20 cellular contexts compared by ENCODE assay signal in the genomic region with DNA sequence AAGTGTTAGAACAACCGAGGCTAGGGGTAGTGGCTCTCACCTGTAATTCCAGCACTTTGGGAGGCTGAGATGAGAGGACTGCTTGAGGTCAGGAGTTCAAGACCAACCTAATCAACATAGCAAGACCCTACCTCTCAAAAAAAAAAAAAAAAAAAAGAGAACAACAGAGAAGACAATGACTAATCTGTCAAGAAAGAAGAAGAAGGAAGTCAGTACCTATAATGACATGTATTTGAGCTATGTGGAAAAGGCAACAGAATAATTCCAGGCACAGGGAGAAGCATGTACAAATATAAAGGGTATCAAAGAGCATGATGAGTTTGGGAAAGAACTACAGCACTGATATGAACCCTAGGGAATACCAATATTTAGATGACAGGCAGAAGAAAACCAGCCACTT. TPM values are rescaled to one million over a fixed set of nuclear protein-coding genes. Genes with fewer than 3 reads are reported as not detected.
DNase-seq lines count a peak whose midpoint lies in the region; ATAC-seq and TF ChIP-seq lines count a peak whose summit lies in the region.
"Had no signal": no experiment of that assay in that cellular context is flagged by ENCODE, and none has a peak within 500 bp of the region (broad histone marks: within the 10 kb centered on the region; RNA-seq: fewer than 3 reads in every experiment).

No MANE protein-coding gene starts in this region.

- no peak for DNase-seq in activated CD8-positive, alpha-beta T cell treated with anti-CD3 and anti-CD28 coated beads for 36 hours
- no peak for DNase-seq in activated CD8-positive, alpha-beta T cell treated with anti-CD3 and anti-CD28 coated beads, Interleukin-2, amount 10 ng/mL, durations not matched to agents 7 days and 5 days
- DNase-seq in activated naive CD8-positive, alpha-beta T cell treated with anti-CD3 and anti-CD28 coated beads, Interleukin-2, amount 50 U/mL, for 24 hours: no peak
- no peak for DNase-seq in activated naive CD8-positive, alpha-beta T cell treated with anti-CD3 and anti-CD28 coated beads for 36 hours
- no peak for DNase-seq in stimulated activated effector memory CD8-positive, alpha-beta T cell treated with anti-CD3 and anti-CD28 coated beads, Interleukin-12 subunit alpha, Interleukin-12 subunit beta, amount 100 ng/mL, for 72 hours (ENCODE audit: low spot score in 2 of 2)
- no peak for DNase-seq in NCI-H2171 (lab: John Stamatoyannopoulos, UW)
- DNase-seq: CD4-positive, CD25-positive, alpha-beta regulatory T cell; H7; Karpas-422; NCI-H1092; NCI-H1436 treated with DMSO at 0.1 percent for 48 hours; NCI-H2029; NCI-H345; NCI-H524; NCI-H82; Peyer's patch; SJCRH30 had no signal

- H3K27ac Mint-ChIP-seq in activated CD8-positive, alpha-beta T cell treated with anti-CD3 and anti-CD28 coated beads for 36 hours: peak overlapping the region; percentile 50
- H3K27ac Mint-ChIP-seq in activated CD8-positive, alpha-beta T cell treated with anti-CD3 and anti-CD28 coated beads, Interleukin-2, amount 10 ng/mL, durations not matched to agents 7 days and 5 days: no peak overlapping the region
- H3K27ac Mint-ChIP-seq in activated naive CD8-positive, alpha-beta T cell treated with anti-CD3 and anti-CD28 coated beads, Interleukin-2, amount 50 U/mL, for 24 hours: peak overlapping the region; percentile 10
- no peak overlapping the region for H3K27ac Mint-ChIP-seq in activated naive CD8-positive, alpha-beta T cell treated with anti-CD3 and anti-CD28 coated beads for 36 hours
- peak overlapping the region; percentile 43 for H3K27ac Mint-ChIP-seq in stimulated activated effector memory CD8-positive, alpha-beta T cell treated with anti-CD3 and anti-CD28 coated beads, Interleukin-12 subunit alpha, Interleukin-12 subunit beta, amount 100 ng/mL, for 72 hours
- H3K27ac Mint-ChIP-seq: CD4-positive, CD25-positive, alpha-beta regulatory T cell had no signal

- H3K4me2 ChIP-seq in OCI-LY3 (ENCODE audit: low read length): peak overlapping the region; percentile 70

- CTCF ChIA-PET in activated CD8-positive, alpha-beta T cell treated with anti-CD3 and anti-CD28 coated beads for 36 hours (lab: Charles Lee): no interaction called here
- CTCF ChIA-PET in activated CD8-positive, alpha-beta T cell treated with anti-CD3 and anti-CD28 coated beads, Interleukin-2, amount 10 ng/mL, durations not matched to agents 7 days and 5 days (lab: Charles Lee): interaction anchor here (1.2 kb wide), 1 partner anchor 21 kb away, joined by 3 read pairs; no protein-coding TSS in a partner anchor

- POLR2A ChIA-PET in activated CD8-positive, alpha-beta T cell treated with anti-CD3 and anti-CD28 coated beads for 36 hours (lab: Charles Lee): no interaction called here
- POLR2A ChIA-PET in activated CD8-positive, alpha-beta T cell treated with anti-CD3 and anti-CD28 coated beads, Interleukin-2, amount 10 ng/mL, durations not matched to agents 7 days and 5 days (lab: Charles Lee): no interaction called here

- H3K4me1 Mint-ChIP-seq in activated CD8-positive, alpha-beta T cell treated with anti-CD3 and anti-CD28 coated beads for 36 hours (ENCODE audit: low read depth): peaks cover 13% of the 10 kb centered on the region
- H3K4me1 Mint-ChIP-seq in activated CD8-positive, alpha-beta T cell treated with anti-CD3 and anti-CD28 coated beads, Interleukin-2, amount 10 ng/mL, durations not matched to agents 7 days and 5 days (ENCODE audit: low read depth): peaks cover 14% of the 10 kb centered on the region
- peaks cover 12% of the 10 kb centered on the region for H3K4me1 Mint-ChIP-seq in activated naive CD8-positive, alpha-beta T cell treated with anti-CD3 and anti-CD28 coated beads, Interleukin-2, amount 50 U/mL, for 24 hours
- H3K4me1 Mint-ChIP-seq in activated naive CD8-positive, alpha-beta T cell treated with anti-CD3 and anti-CD28 coated beads for 36 hours: peaks cover 8% of the 10 kb centered on the region
- H3K4me1 Mint-ChIP-seq in stimulated activated effector memory CD8-positive, alpha-beta T cell treated with anti-CD3 and anti-CD28 coated beads, Interleukin-12 subunit alpha, Interleukin-12 subunit beta, amount 100 ng/mL, for 72 hours: peaks cover 16% of the 10 kb centered on the region

- no peaks in the 10 kb centered on the region for H3K27me3 Mint-ChIP-seq in activated CD8-positive, alpha-beta T cell treated with anti-CD3 and anti-CD28 coated beads for 36 hours
- no peaks in the 10 kb centered on the region for H3K27me3 Mint-ChIP-seq in activated CD8-positive, alpha-beta T cell treated with anti-CD3 and anti-CD28 coated beads, Interleukin-2, amount 10 ng/mL, durations not matched to agents 7 days and 5 days (ENCODE audit: low read depth)
- no peaks in the 10 kb centered on the region for H3K27me3 Mint-ChIP-seq in activated naive CD8-positive, alpha-beta T cell treated with anti-CD3 and anti-CD28 coated beads, Interleukin-2, amount 50 U/mL, for 24 hours
- no peaks in the 10 kb centered on the region for H3K27me3 Mint-ChIP-seq in activated naive CD8-positive, alpha-beta T cell treated with anti-CD3 and anti-CD28 coated beads for 36 hours
- H3K27me3 Mint-ChIP-seq: CD4-positive, CD25-positive, alpha-beta regulatory T cell had no signal

- H3K36me3 Mint-ChIP-seq in activated CD8-positive, alpha-beta T cell treated with anti-CD3 and anti-CD28 coated beads for 36 hours (ENCODE audit: low read depth): peaks cover 29% of the 10 kb centered on the region
- H3K36me3 Mint-ChIP-seq in activated CD8-positive, alpha-beta T cell treated with anti-CD3 and anti-CD28 coated beads, Interleukin-2, amount 10 ng/mL, durations not matched to agents 7 days and 5 days (ENCODE audit: low read depth): peaks cover 14% of the 10 kb centered on the region
- peaks cover 35% of the 10 kb centered on the region for H3K36me3 Mint-ChIP-seq in activated naive CD8-positive, alpha-beta T cell treated with anti-CD3 and anti-CD28 coated beads, Interleukin-2, amount 50 U/mL, for 24 hours (ENCODE audit: low read depth)
- H3K36me3 Mint-ChIP-seq in activated naive CD8-positive, alpha-beta T cell treated with anti-CD3 and anti-CD28 coated beads for 36 hours: peaks cover 60% of the 10 kb centered on the region
- H3K36me3 Mint-ChIP-seq in stimulated activated effector memory CD8-positive, alpha-beta T cell treated with anti-CD3 and anti-CD28 coated beads, Interleukin-12 subunit alpha, Interleukin-12 subunit beta, amount 100 ng/mL, for 72 hours: no peaks in the 10 kb centered on the region

- peak overlapping the region; percentile 22; the same call in 1 of the 2 replicates for H3K27ac ChIP-seq in OCI-LY3 (ENCODE audit: low read length)
- H3K27ac ChIP-seq: Peyer's patch, SJCRH30 had no signal

- H4K20me1 ChIP-seq in OCI-LY3 (ENCODE audit: insufficient read depth, low read length): no peaks in the 10 kb centered on the region

- peaks cover 8% of the 10 kb centered on the region for H3K36me3 ChIP-seq in OCI-LY3 (replicated peaks; ENCODE audit: low read depth, low read length)
- H3K36me3 ChIP-seq: Peyer's patch had no signal

- no peaks in the 10 kb centered on the region for H3K9me3 ChIP-seq in OCI-LY3 (ENCODE audit: insufficient read depth, low read length)
- H3K9me3 ChIP-seq: Peyer's patch had no signal

- H2AFZ ChIP-seq in OCI-LY3 (ENCODE audit: low read depth, low read length): no peak overlapping the region

- H3K9me3 Mint-ChIP-seq in activated CD8-positive, alpha-beta T cell treated with anti-CD3 and anti-CD28 coated beads for 36 hours: peaks cover 4% of the 10 kb centered on the region
- H3K9me3 Mint-ChIP-seq in activated CD8-positive, alpha-beta T cell treated with anti-CD3 and anti-CD28 coated beads, Interleukin-2, amount 10 ng/mL, durations not matched to agents 7 days and 5 days (ENCODE audit: insufficient read depth): peaks cover 4% of the 10 kb centered on the region
- H3K9me3 Mint-ChIP-seq in activated naive CD8-positive, alpha-beta T cell treated with anti-CD3 and anti-CD28 coated beads, Interleukin-2, amount 50 U/mL, for 24 hours: peaks cover 16% of the 10 kb centered on the region
- H3K9me3 Mint-ChIP-seq in activated naive CD8-positive, alpha-beta T cell treated with anti-CD3 and anti-CD28 coated beads for 36 hours: peaks cover 6% of the 10 kb centered on the region
- peaks cover 8% of the 10 kb centered on the region for H3K9me3 Mint-ChIP-seq in stimulated activated effector memory CD8-positive, alpha-beta T cell treated with anti-CD3 and anti-CD28 coated beads, Interleukin-12 subunit alpha, Interleukin-12 subunit beta, amount 100 ng/mL, for 72 hours

- H3K4me1 ChIP-seq in OCI-LY3 (ENCODE audit: low read length): peaks cover 24% of the 10 kb centered on the region
- H3K4me1 ChIP-seq: Peyer's patch, SJCRH30 had no signal

- H3K4me3 Mint-ChIP-seq in activated CD8-positive, alpha-beta T cell treated with anti-CD3 and anti-CD28 coated beads for 36 hours: no peak overlapping the region
- no peak overlapping the region for H3K4me3 Mint-ChIP-seq in activated CD8-positive, alpha-beta T cell treated with anti-CD3 and anti-CD28 coated beads, Interleukin-2, amount 10 ng/mL, durations not matched to agents 7 days and 5 days
- no peak overlapping the region for H3K4me3 Mint-ChIP-seq in activated naive CD8-positive, alpha-beta T cell treated with anti-CD3 and anti-CD28 coated beads, Interleukin-2, amount 50 U/mL, for 24 hours
- H3K4me3 Mint-ChIP-seq in activated naive CD8-positive, alpha-beta T cell treated with anti-CD3 and anti-CD28 coated beads for 36 hours: no peak overlapping the region
- peak overlapping the region; percentile 14 for H3K4me3 Mint-ChIP-seq in stimulated activated effector memory CD8-positive, alpha-beta T cell treated with anti-CD3 and anti-CD28 coated beads, Interleukin-12 subunit alpha, Interleukin-12 subunit beta, amount 100 ng/mL, for 72 hours
- H3K4me3 Mint-ChIP-seq: CD4-positive, CD25-positive, alpha-beta regulatory T cell had no signal

- H3K27me3 ChIP-seq in OCI-LY3 (ENCODE audit: low read depth, low read length): no peaks in the 10 kb centered on the region
- H3K27me3 ChIP-seq: Peyer's patch, SJCRH30 had no signal

- intact Hi-C loops in activated CD8-positive, alpha-beta T cell treated with anti-CD3 and anti-CD28 coated beads for 36 hours (cut with micrococcal nuclease): no loop called here

- no peaks in the 10 kb centered on the region for H3K79me2 ChIP-seq in OCI-LY3 (ENCODE audit: low read length)

- no peak for ATAC-seq in activated CD8-positive, alpha-beta T cell treated with anti-CD3 and anti-CD28 coated beads for 36 hours
- ATAC-seq in activated CD8-positive, alpha-beta T cell treated with anti-CD3 and anti-CD28 coated beads, Interleukin-2, amount 10 ng/mL, durations not matched to agents 7 days and 5 days: no peak
- no peak for ATAC-seq in activated naive CD8-positive, alpha-beta T cell treated with anti-CD3 and anti-CD28 coated beads, Interleukin-2, amount 50 U/mL, for 24 hours
- no peak for ATAC-seq in stimulated activated effector memory CD8-positive, alpha-beta T cell treated with anti-CD3 and anti-CD28 coated beads, Interleukin-12 subunit alpha, Interleukin-12 subunit beta, amount 100 ng/mL, for 72 hours

- H3K4me3 ChIP-seq in OCI-LY3 (ENCODE audit: low read length): no peak overlapping the region
- H3K4me3 ChIP-seq: Peyer's patch, SJCRH30 had no signal

- no peak for TF ChIP-seq CTCF in activated CD8-positive, alpha-beta T cell treated with anti-CD3 and anti-CD28 coated beads for 36 hours (IDR thresholded peaks at IDR 0.05)
- no peak for TF ChIP-seq CTCF in OCI-LY3 (IDR thresholded peaks at IDR 0.05; ENCODE audit: low read depth, low read length)

- no peak overlapping the region for H3K9ac ChIP-seq in OCI-LY3 (ENCODE audit: low read length)

RNA-seq across cellular contexts. Expression of gene COPG2, which starts 27.5 kb away (rescaled TPM):
- total RNA-seq in activated CD8-positive, alpha-beta T cell treated with anti-CD3 and anti-CD28 coated beads for 36 hours: 10 to 100 TPM; 23.8 to 25.1 TPM
- total RNA-seq in activated CD8-positive, alpha-beta T cell treated with anti-CD3 and anti-CD28 coated beads, Interleukin-2, amount 10 ng/mL, durations not matched to agents 7 days and 5 days: 10 to 100 TPM; 14.1 to 14.6 TPM
- 10 to 100 TPM; 23.0 TPM for total RNA-seq in activated naive CD8-positive, alpha-beta T cell treated with anti-CD3 and anti-CD28 coated beads for 36 hours

RNA-seq across cellular contexts. Expression of gene TSGA13, which starts 45.3 kb away (rescaled TPM):
- total RNA-seq in activated CD8-positive, alpha-beta T cell treated with anti-CD3 and anti-CD28 coated beads for 36 hours: not detected
- not detected for total RNA-seq in activated CD8-positive, alpha-beta T cell treated with anti-CD3 and anti-CD28 coated beads, Interleukin-2, amount 10 ng/mL, durations not matched to agents 7 days and 5 days
- total RNA-seq in activated naive CD8-positive, alpha-beta T cell treated with anti-CD3 and anti-CD28 coated beads for 36 hours: not detected
- total RNA-seq: CD4-positive, CD25-positive, alpha-beta regulatory T cell; H7; MCF 10A; OCI-LY7; Peyer's patch; SJCRH30 had no signal

Comparison
In these comparisons a context has a peak if more than half of its experiments do, and no peak if none do; other contexts are left out.
1. H3K27ac Mint-ChIP-seq: peak in activated CD8-positive, alpha-beta T cell treated with anti-CD3 and anti-CD28 coated beads for 36 hours (single experiment), activated naive CD8-positive, alpha-beta T cell treated with anti-CD3 and anti-CD28 coated beads, Interleukin-2, amount 50 U/mL, for 24 hours (single experiment) and stimulated activated effector memory CD8-positive, alpha-beta T cell treated with anti-CD3 and anti-CD28 coated beads, Interleukin-12 subunit alpha, Interleukin-12 subunit beta, amount 100 ng/mL, for 72 hours (single experiment); none in activated CD8-positive, alpha-beta T cell treated with anti-CD3 and anti-CD28 coated beads, Interleukin-2, amount 10 ng/mL, durations not matched to agents 7 days and 5 days (single experiment) and activated naive CD8-positive, alpha-beta T cell treated with anti-CD3 and anti-CD28 coated beads for 36 hours (single experiment).